In the genomic region with DNA sequence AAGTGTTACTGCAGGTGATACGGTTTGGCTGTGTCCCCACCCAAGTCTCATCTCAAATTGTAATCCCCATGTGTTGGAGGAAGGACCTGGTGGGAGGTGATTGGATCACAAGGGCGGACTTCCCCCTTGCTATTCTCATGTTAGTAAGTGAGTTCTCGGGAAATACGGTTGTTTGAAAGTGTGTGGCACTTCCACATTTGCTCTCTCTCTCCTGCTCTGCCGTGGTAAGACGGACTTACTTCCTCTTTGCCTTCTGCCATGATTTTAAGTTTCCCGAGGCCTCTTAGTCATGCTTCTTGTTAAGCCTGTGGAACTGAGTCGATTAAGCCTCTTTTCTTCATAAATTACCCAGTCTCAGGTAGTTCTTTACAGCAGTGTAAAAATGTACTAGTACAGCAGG, we compare ENCODE assay signal across 21 cellular contexts.
DNase-seq lines count a peak whose midpoint lies in the region; ATAC-seq and TF ChIP-seq lines count a peak whose summit lies in the region.
"Had no signal": no experiment of that assay in that cellular context is flagged by ENCODE, and none has a peak within 500 bp of the region (broad histone marks: within the 10 kb centered on the region; RNA-seq: fewer than 3 reads in every experiment).

No MANE protein-coding gene starts in this region.

- peaks cover 30% of the 10 kb centered on the region for H3K36me3 Mint-ChIP-seq in dendritic cell treated with granulocyte-macrophage colony-stimulating factor and Interleukin-4, amounts not matched to agents 40 ng/mL and 50 ng/mL, for 4 days (ENCODE audit: low read depth)
- H3K36me3 Mint-ChIP-seq in stimulated activated naive B cell treated with anti-CD40 and anti-IgM and Interleukin-4, amounts not matched to agents 10 μg/mL and 1 μg/mL and 100 μg/mL, for 72 hours: no peaks in the 10 kb centered on the region

- H2BK15ac ChIP-seq in neuronal stem cell (ENCODE audit: low read length): no peak overlapping the region

- H2BK120ac ChIP-seq in neuronal stem cell (ENCODE audit: low read depth, low read length): no peak overlapping the region

- ATAC-seq in stimulated activated naive B cell treated with anti-CD40 and anti-IgM and Interleukin-4, amounts not matched to agents 10 μg/mL and 1 μg/mL and 100 μg/mL, for 72 hours (replicated peaks): peak; percentile 50 to 61
- ATAC-seq: activated naive CD8-positive, alpha-beta T cell treated with anti-CD3 and anti-CD28 coated beads, Interleukin-2, amount 50 U/mL, for 24 hours; left cardiac atrium had no signal

- H3K27ac ChIP-seq in neuronal stem cell (replicated peaks; ENCODE audit: low read length) (no peak overlapping the region), substantia nigra (ENCODE audit: low read depth, low read length, poor library complexity, severe bottlenecking) (no peak overlapping the region)
- H3K27ac ChIP-seq: 22Rv1 had no signal

- H4K8ac ChIP-seq in neuronal stem cell (ENCODE audit: low read depth, low read length): no peak overlapping the region

- no peaks in the 10 kb centered on the region for H3K27me3 ChIP-seq in neuronal stem cell (ENCODE audit: control insufficient read depth in 3 of 3, insufficient read depth in 3 of 3, low read depth in 1 of 3, low read length in 3 of 3)

- H3K9ac ChIP-seq in neuronal stem cell (ENCODE audit: low read depth, low read length, poor library complexity): no peak overlapping the region

- H2AK5ac ChIP-seq in neuronal stem cell (ENCODE audit: low read depth, low read length): no peak overlapping the region

- no peak overlapping the region for H3K4me3 Mint-ChIP-seq in dendritic cell treated with granulocyte-macrophage colony-stimulating factor and Interleukin-4, amounts not matched to agents 40 ng/mL and 50 ng/mL, for 4 days
- H3K4me3 Mint-ChIP-seq in stimulated activated naive B cell treated with anti-CD40 and anti-IgM and Interleukin-4, amounts not matched to agents 10 μg/mL and 1 μg/mL and 100 μg/mL, for 72 hours: no peak overlapping the region
- H3K4me3 Mint-ChIP-seq: activated naive CD8-positive, alpha-beta T cell treated with anti-CD3 and anti-CD28 coated beads, Interleukin-2, amount 50 U/mL, for 24 hours; nephron progenitor cell had no signal

- no peak overlapping the region for H4K91ac ChIP-seq in neuronal stem cell (ENCODE audit: low read depth, low read length, poor library complexity)

- in situ Hi-C loops in GM13976 (cut with MboI; ENCODE audit: low sequenced_read_pairs, unreplicated experiment): no loop called here

- H3K9me3 Mint-ChIP-seq in dendritic cell treated with granulocyte-macrophage colony-stimulating factor and Interleukin-4, amounts not matched to agents 40 ng/mL and 50 ng/mL, for 4 days: peaks cover 42% of the 10 kb centered on the region
- H3K9me3 Mint-ChIP-seq in stimulated activated naive B cell treated with anti-CD40 and anti-IgM and Interleukin-4, amounts not matched to agents 10 μg/mL and 1 μg/mL and 100 μg/mL, for 72 hours: peaks cover 6 to 8% of the 10 kb centered on the region in 2 donors
- H3K9me3 Mint-ChIP-seq: activated naive CD8-positive, alpha-beta T cell treated with anti-CD3 and anti-CD28 coated beads, Interleukin-2, amount 50 U/mL, for 24 hours; nephron progenitor cell had no signal

- H3K23ac ChIP-seq in neuronal stem cell (ENCODE audit: low read depth, low read length, poor library complexity): no peak overlapping the region

- no CpG with 5 or more reads among the region's 8 CpGs for WGBS in neuronal stem cell (ENCODE audit: extremely low coverage in 2 of 2, insufficient read length in 2 of 2, insufficient replicate concordance in 1 of 2), 2 donors

- no peaks in the 10 kb centered on the region for H3K9me3 ChIP-seq in neuronal stem cell (replicated peaks in 1 of 2; ENCODE audit: control insufficient read depth in 2 of 2, insufficient read depth in 1 of 2, low read depth in 1 of 2, low read length in 2 of 2)

- no peak overlapping the region for H2BK12ac ChIP-seq in neuronal stem cell (ENCODE audit: low read length)

- intact Hi-C loops in dendritic cell treated with granulocyte-macrophage colony-stimulating factor and Interleukin-4, amounts not matched to agents 40 ng/mL and 50 ng/mL, for 4 days (cut with micrococcal nuclease): loop anchor here (5.0 kb wide), 3 partner anchors 100 to 180 kb away; no protein-coding TSS in a partner anchor

- peak overlapping the region; percentile 87 for H3K27ac Mint-ChIP-seq in dendritic cell treated with granulocyte-macrophage colony-stimulating factor and Interleukin-4, amounts not matched to agents 40 ng/mL and 50 ng/mL, for 4 days
- H3K27ac Mint-ChIP-seq in stimulated activated naive B cell treated with anti-CD40 and anti-IgM and Interleukin-4, amounts not matched to agents 10 μg/mL and 1 μg/mL and 100 μg/mL, for 72 hours: no peak overlapping the region
- H3K27ac Mint-ChIP-seq: activated naive CD8-positive, alpha-beta T cell treated with anti-CD3 and anti-CD28 coated beads, Interleukin-2, amount 50 U/mL, for 24 hours; nephron progenitor cell; progenitor cell of endocrine pancreas had no signal

- H3K4me1 ChIP-seq in neuronal stem cell (ENCODE audit: control insufficient read depth in 2 of 2, insufficient read depth in 1 of 2, low read depth in 1 of 2, low read length in 2 of 2): peaks cover 3 to 5% of the 10 kb centered on the region in 2 donors

- no peaks in the 10 kb centered on the region for H3K36me3 ChIP-seq in neuronal stem cell (replicated peaks in 1 of 2; ENCODE audit: control insufficient read depth in 2 of 2, insufficient read depth in 2 of 2, low read length in 2 of 2)

- H3K18ac ChIP-seq in neuronal stem cell (ENCODE audit: low read length): no peak overlapping the region

- no peak overlapping the region for H3K4ac ChIP-seq in neuronal stem cell (ENCODE audit: low read length)

- no peak overlapping the region for H3K4me2 ChIP-seq in neuronal stem cell (ENCODE audit: insufficient read depth, low read length, poor library complexity, severe bottlenecking)

- H2AFZ ChIP-seq in neuronal stem cell (ENCODE audit: low read length): no peak overlapping the region

- H3K4me3 ChIP-seq in neuronal stem cell (ENCODE audit: low read length in 2 of 2): no peak overlapping the region

- no peak for TF ChIP-seq CTCF in GM13976 (IDR thresholded peaks at IDR 0.05; ENCODE audit: borderline replicate concordance, control extremely low read depth, extremely low read depth, insufficient read depth, missing control alignments)

- peaks cover 20% of the 10 kb centered on the region for H3K4me1 Mint-ChIP-seq in dendritic cell treated with granulocyte-macrophage colony-stimulating factor and Interleukin-4, amounts not matched to agents 40 ng/mL and 50 ng/mL, for 4 days (ENCODE audit: low read depth)
- H3K4me1 Mint-ChIP-seq in stimulated activated naive B cell treated with anti-CD40 and anti-IgM and Interleukin-4, amounts not matched to agents 10 μg/mL and 1 μg/mL and 100 μg/mL, for 72 hours: peaks cover 0 to 5% of the 10 kb centered on the region in 2 donors
- H3K4me1 Mint-ChIP-seq: activated naive CD8-positive, alpha-beta T cell treated with anti-CD3 and anti-CD28 coated beads, Interleukin-2, amount 50 U/mL, for 24 hours; nephron progenitor cell had no signal

- no peaks in the 10 kb centered on the region for H3K27me3 Mint-ChIP-seq in dendritic cell treated with granulocyte-macrophage colony-stimulating factor and Interleukin-4, amounts not matched to agents 40 ng/mL and 50 ng/mL, for 4 days
- H3K27me3 Mint-ChIP-seq in stimulated activated naive B cell treated with anti-CD40 and anti-IgM and Interleukin-4, amounts not matched to agents 10 μg/mL and 1 μg/mL and 100 μg/mL, for 72 hours: peaks cover 0 to 3% of the 10 kb centered on the region in 2 donors
- H3K27me3 Mint-ChIP-seq: activated naive CD8-positive, alpha-beta T cell treated with anti-CD3 and anti-CD28 coated beads, Interleukin-2, amount 50 U/mL, for 24 hours; progenitor cell of endocrine pancreas had no signal

- H2BK5ac ChIP-seq in neuronal stem cell (ENCODE audit: low read length): no peak overlapping the region

- DNase-seq in SIG-M5 treated with dmso at 0.1 percent for 504 hours (lab: John Stamatoyannopoulos, UW; ENCODE audit: unreplicated experiment): peak; percentile 21
- DNase-seq in SIG-M5 (lab: John Stamatoyannopoulos, UW): no peak
- DNase-seq in OCI-M1 (lab: John Stamatoyannopoulos, UW): peak; percentile 72
- no peak for DNase-seq in stimulated activated naive B cell treated with anti-CD40 and anti-IgM and Interleukin-4, amounts not matched to agents 10 μg/mL and 1 μg/mL and 100 μg/mL, for 72 hours
- no peak for DNase-seq in neuronal stem cell (ENCODE audit: low spot score)
- no peak for DNase-seq in substantia nigra (lab: John Stamatoyannopoulos, UW)
- no peak for DNase-seq in GM13976 (ENCODE audit: low spot score)
- DNase-seq: activated CD4-positive, alpha-beta T cell treated with anti-CD3 and anti-CD28 coated beads for 1 hour; activated naive CD8-positive, alpha-beta T cell treated with anti-CD3 and anti-CD28 coated beads, Interleukin-2, amount 50 U/mL, for 24 hours; AML-193; COR-L47; DND-41; H7; left cardiac atrium; midbrain; NCI-H1105; nephron progenitor cell; stimulated activated CD4-positive, alpha-beta T cell treated with anti-CD3 and anti-CD28 coated beads, Interleukin-2, amount 100 ng/mL, for 48 hours had no signal

- H3K14ac ChIP-seq in neuronal stem cell (ENCODE audit: low read length): no peak overlapping the region

- no peaks in the 10 kb centered on the region for H3K79me1 ChIP-seq in neuronal stem cell (ENCODE audit: low read depth, low read length)

Comparison
In these comparisons a context has a peak if more than half of its experiments do, and no peak if none do; other contexts are left out.
1. DNase-seq: peak in SIG-M5 treated with dmso at 0.1 percent for 504 hours (single experiment) and OCI-M1 (single experiment); none in SIG-M5 (single experiment), stimulated activated naive B cell treated with anti-CD40 and anti-IgM and Interleukin-4, amounts not matched to agents 10 μg/mL and 1 μg/mL and 100 μg/mL, for 72 hours (single experiment), neuronal stem cell (single experiment), substantia nigra (0 of 49) and GM13976 (single experiment).